In the genomic region with DNA sequence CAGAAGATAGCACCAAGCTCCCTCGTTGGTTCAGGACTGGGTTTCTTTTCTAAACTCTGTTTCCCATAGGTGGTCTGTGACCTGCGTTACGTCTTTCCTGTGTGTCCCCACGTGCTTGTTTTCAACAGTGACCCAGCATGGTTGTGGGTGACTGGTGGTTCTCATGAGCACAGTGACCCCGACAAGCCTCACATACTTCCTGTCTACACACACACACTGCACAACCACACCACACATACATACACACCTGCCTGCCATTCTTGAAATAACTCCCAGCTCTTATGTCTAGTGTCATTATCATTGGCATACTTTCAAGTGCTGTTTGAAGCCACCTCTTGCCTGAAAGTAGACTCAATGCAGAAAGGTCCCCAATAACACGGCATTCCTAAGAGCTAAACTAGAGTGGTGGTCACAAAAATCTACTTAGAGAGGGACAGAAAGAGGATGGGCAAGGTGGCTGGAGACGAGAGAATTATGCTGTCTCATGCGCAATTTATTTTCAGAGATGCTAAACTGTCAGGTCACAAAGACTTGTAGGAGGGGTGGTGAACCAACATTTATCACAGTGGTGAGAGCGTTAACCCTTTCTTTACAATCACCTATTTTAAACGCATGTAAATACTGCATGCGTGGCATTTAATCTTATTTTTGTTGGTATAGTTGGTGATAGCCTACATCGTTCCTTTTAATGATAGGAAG, we compare ENCODE assay signal across 18 cellular contexts.
DNase-seq lines count a peak whose midpoint lies in the region; ATAC-seq and TF ChIP-seq lines count a peak whose summit lies in the region.
"Had no signal": no experiment of that assay in that cellular context is flagged by ENCODE, and none has a peak within 500 bp of the region (broad histone marks: within the 10 kb centered on the region; RNA-seq: fewer than 3 reads in every experiment).

No MANE protein-coding gene starts in this region.

- H3K9me3 ChIP-seq in heart right ventricle, result no peaks in the 10 kb centered on the region
- H3K9me3 ChIP-seq in prostate gland, result no peaks in the 10 kb centered on the region
- no peaks in the 10 kb centered on the region for H3K9me3 ChIP-seq in right lobe of liver
- no peaks in the 10 kb centered on the region for H3K9me3 ChIP-seq in transverse colon
- H3K9me3 ChIP-seq: suprapubic skin had no signal

- in situ Hi-C loops in transverse colon (cut with MboI; ENCODE audit: low pct_ligation_motif_present in 1 of 4, low pct_unique_long_range_greater_than_20kb in 1 of 4, low sequenced_read_pairs in 3 of 4), result no loop called here

- H3K27me3 Mint-ChIP-seq in natural killer cell treated with Interleukin-12 subunit alpha and Interleukin-12 subunit beta and Interleukin-15 and Interleukin-18, amount 100 ng/mL, for 72 hours, result peaks cover 0 to 2% of the 10 kb centered on the region in 2 donors
- H3K27me3 Mint-ChIP-seq: naive B cell had no signal

- DNase-seq in H4 (ENCODE audit: low spot score) (peak; percentile 10), NCI-H526 treated with DMSO at 0.1 percent for 48 hours (lab: John Stamatoyannopoulos, UW) (peak; percentile 64), heart right ventricle (peak in 1 of 2 donors; percentile 40), prostate gland (ENCODE audit: low spot score) (no peak), right lobe of liver (no peak), transverse colon (no peak)
- no peak for DNase-seq in natural killer cell treated with Interleukin-12 subunit alpha and Interleukin-12 subunit beta and Interleukin-15 and Interleukin-18, amount 100 ng/mL, for 72 hours (ENCODE audit: low spot score)
- DNase-seq in activated CD4-positive, alpha-beta T cell treated with anti-CD3 and anti-CD28 coated beads, Interleukin-2, amount 50 U/mL, for 4 hours, result no peak
- DNase-seq: dorsolateral prefrontal cortex, GF-D8, Karpas-422, kidney, naive B cell had no signal

- TF ChIP-seq POLR2A in prostate gland (IDR thresholded peaks at IDR 0.05) (no peak), right lobe of liver (IDR thresholded peaks at IDR 0.05) (no peak), transverse colon (IDR thresholded peaks at IDR 0.05) (no peak)

- no peaks in the 10 kb centered on the region for H3K36me3 Mint-ChIP-seq in natural killer cell treated with Interleukin-12 subunit alpha and Interleukin-12 subunit beta and Interleukin-15 and Interleukin-18, amount 100 ng/mL, for 72 hours

- 15 to 31% methylated on average over 12 of the region's 12 CpGs for WGBS in heart right ventricle, 2 donors
- WGBS in prostate gland, result 71% methylated on average over 12 of the region's 12 CpGs
- WGBS in right lobe of liver (ENCODE audit: insufficient coverage, low coverage, low lambda C conversion rate, missing lambda C conversion rate), result 71% methylated on average over 8 of the region's 12 CpGs
- WGBS in transverse colon (ENCODE audit: low coverage in 1 of 2), 2 donors, result 57 to 67% methylated on average over 11 to 12 of the region's 12 CpGs

- ATAC-seq in heart right ventricle (peak; percentile 18 to 72 (median 52)), right lobe of liver (no peak)
- ATAC-seq in natural killer cell treated with Interleukin-12 subunit alpha and Interleukin-12 subunit beta and Interleukin-15 and Interleukin-18, amount 100 ng/mL, for 72 hours, result peak; percentile 66 to 80
- ATAC-seq: SK-N-SH treated with all-trans-retinoic acid at 6 μM for 48 hours, WTC11 had no signal

- H3K9me3 Mint-ChIP-seq in natural killer cell treated with Interleukin-12 subunit alpha and Interleukin-12 subunit beta and Interleukin-15 and Interleukin-18, amount 100 ng/mL, for 72 hours, result no peaks in the 10 kb centered on the region
- H3K9me3 Mint-ChIP-seq: naive B cell, WTC11 had no signal

- peaks cover 0 to 44% (median 14%) of the 10 kb centered on the region in 9 donors for H3K4me1 ChIP-seq in heart right ventricle
- H3K4me1 ChIP-seq in prostate gland (replicated peaks), result peaks cover 16% of the 10 kb centered on the region
- peaks cover 0 to 18% (median 2%) of the 10 kb centered on the region in 4 donors for H3K4me1 ChIP-seq in right lobe of liver
- H3K4me1 ChIP-seq in transverse colon, result peaks cover 6 to 32% (median 19%) of the 10 kb centered on the region in 4 donors

- H3K27ac ChIP-seq in heart right ventricle (peak overlapping the region in 7 of 10 donors; percentile 34 to 83 (median 75)), prostate gland (peak overlapping the region in 1 of 2 donors; percentile 49), right lobe of liver (no peak overlapping the region), transverse colon (peak overlapping the region in 2 of 4 donors; percentile 17 to 30)
- H3K27ac ChIP-seq: C4-2B, dorsolateral prefrontal cortex, suprapubic skin had no signal

- TF ChIP-seq CTCF in heart right ventricle (IDR thresholded peaks at IDR 0.05) (no peak), prostate gland (IDR thresholded peaks at IDR 0.05) (no peak), right lobe of liver (IDR thresholded peaks at IDR 0.05) (no peak), transverse colon (IDR thresholded peaks at IDR 0.05) (no peak)

- no peak overlapping the region for H3K4me3 Mint-ChIP-seq in natural killer cell treated with Interleukin-12 subunit alpha and Interleukin-12 subunit beta and Interleukin-15 and Interleukin-18, amount 100 ng/mL, for 72 hours
- H3K4me3 Mint-ChIP-seq: naive B cell, WTC11 had no signal

- no peaks in the 10 kb centered on the region for H3K36me3 ChIP-seq in heart right ventricle
- no peaks in the 10 kb centered on the region for H3K36me3 ChIP-seq in prostate gland
- H3K36me3 ChIP-seq in right lobe of liver, result no peaks in the 10 kb centered on the region
- H3K36me3 ChIP-seq in transverse colon, result no peaks in the 10 kb centered on the region
- H3K36me3 ChIP-seq: suprapubic skin had no signal

- H3K4me1 Mint-ChIP-seq in natural killer cell treated with Interleukin-12 subunit alpha and Interleukin-12 subunit beta and Interleukin-15 and Interleukin-18, amount 100 ng/mL, for 72 hours (ENCODE audit: low read depth in 2 of 2), result peaks cover 12 to 15% of the 10 kb centered on the region in 2 donors

- intact Hi-C loops in heart right ventricle (cut with DNase I) (loop anchor here in 1 of 10 donors (5.0 kb wide), 1 partner anchor 76 kb away; no protein-coding TSS in a partner anchor), prostate gland (cut with DNase I) (no loop called here), right lobe of liver (cut with DNase I) (no loop called here), transverse colon (cut with DNase I; ENCODE audit: low total_unique reads) (no loop called here)

- H3K4me3 ChIP-seq in heart right ventricle (peak overlapping the region in 9 of 10 donors; percentile 8 to 60 (median 39)), prostate gland (no peak overlapping the region), right lobe of liver (no peak overlapping the region), transverse colon (no peak overlapping the region)
- H3K4me3 ChIP-seq: smooth muscle cell, suprapubic skin had no signal

- H3K27ac Mint-ChIP-seq in natural killer cell treated with Interleukin-12 subunit alpha and Interleukin-12 subunit beta and Interleukin-15 and Interleukin-18, amount 100 ng/mL, for 72 hours, result no peak overlapping the region
- H3K27ac Mint-ChIP-seq: naive B cell, WTC11 had no signal

- no peaks in the 10 kb centered on the region for H3K27me3 ChIP-seq in heart right ventricle
- no peaks in the 10 kb centered on the region for H3K27me3 ChIP-seq in prostate gland (replicated peaks; ENCODE audit: insufficient read depth)
- H3K27me3 ChIP-seq in right lobe of liver, result no peaks in the 10 kb centered on the region
- H3K27me3 ChIP-seq in transverse colon, result no peaks in the 10 kb centered on the region
- H3K27me3 ChIP-seq: suprapubic skin had no signal

- no peak for TF ChIP-seq EP300 in transverse colon (IDR thresholded peaks at IDR 0.05; ENCODE audit: low read depth)

Comparison
In these comparisons a context has a peak if more than half of its experiments do, and no peak if none do; other contexts are left out.
1. DNase-seq: peak in H4 (single experiment) and NCI-H526 treated with DMSO at 0.1 percent for 48 hours (single experiment); none in natural killer cell treated with Interleukin-12 subunit alpha and Interleukin-12 subunit beta and Interleukin-15 and Interleukin-18, amount 100 ng/mL, for 72 hours (single experiment), prostate gland (single experiment), right lobe of liver (0 of 3), transverse colon (single experiment) and activated CD4-positive, alpha-beta T cell treated with anti-CD3 and anti-CD28 coated beads, Interleukin-2, amount 50 U/mL, for 4 hours (0 of 2).
2. ATAC-seq: peak in heart right ventricle (8 of 8) and natural killer cell treated with Interleukin-12 subunit alpha and Interleukin-12 subunit beta and Interleukin-15 and Interleukin-18, amount 100 ng/mL, for 72 hours (2 of 2); none in right lobe of liver (0 of 4).
3. H3K27ac ChIP-seq: peak in heart right ventricle (7 of 10); none in right lobe of liver (0 of 3).
4. H3K4me3 ChIP-seq: peak in heart right ventricle (9 of 10); none in prostate gland (0 of 2), right lobe of liver (0 of 3) and transverse colon (0 of 4).